ENCODE assay signal across 9 cellular contexts in the genomic region with DNA sequence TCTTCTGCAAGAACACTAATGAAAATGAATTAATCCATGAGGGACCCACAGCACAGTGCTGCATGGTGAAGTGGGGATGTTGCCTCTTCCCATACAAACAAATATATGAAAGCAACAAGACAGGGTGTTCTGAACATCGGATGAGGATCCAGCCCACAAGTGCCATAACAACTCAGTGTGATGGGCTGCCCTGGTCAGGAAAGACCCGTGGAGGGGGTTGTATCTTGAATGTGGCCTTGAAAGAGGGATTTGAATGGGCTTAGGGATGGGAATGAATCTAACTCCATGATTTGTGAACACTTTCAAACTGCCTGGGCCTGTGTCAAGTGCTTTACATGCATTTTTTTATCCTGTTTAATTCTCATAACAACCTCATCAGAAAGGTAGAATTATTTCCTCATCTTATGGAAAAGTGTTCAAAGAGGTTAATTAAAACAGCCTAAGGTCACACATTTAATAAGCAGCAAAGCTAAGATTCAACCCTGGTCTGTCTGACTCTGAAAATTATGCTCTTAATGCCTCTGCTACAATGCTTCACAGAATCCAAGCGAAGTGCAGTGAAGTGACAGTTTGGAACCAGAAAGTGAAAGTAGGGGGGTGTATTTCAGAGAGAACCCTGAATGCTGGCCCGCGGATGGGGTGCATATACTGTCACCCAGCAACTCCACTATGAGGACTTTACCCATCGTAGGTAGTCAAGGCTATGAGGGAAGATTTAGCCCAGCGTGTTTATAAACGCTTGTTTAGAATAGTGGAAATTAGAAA.
A peak's percentile ranks its signal among the peaks of the same experiment; 100 is the strongest.
DNase-seq lines count a peak whose midpoint lies in the region; ATAC-seq lines count a peak whose summit lies in the region.
"Had no signal": no experiment of that assay in that cellular context is flagged by ENCODE, and none has a peak within 500 bp of the region (broad histone marks: within the 10 kb centered on the region; RNA-seq: fewer than 3 reads in every experiment).

No MANE protein-coding gene starts in this region.

- DNase-seq in activated CD4-positive, alpha-beta T cell treated with anti-CD3 and anti-CD28 coated beads for 4 hours, result peak; percentile 21
- no peak for DNase-seq in activated CD4-positive, alpha-beta T cell treated with anti-CD3 and anti-CD28 coated beads for 1 hour
- DNase-seq in ecto neural progenitor cell (ENCODE audit: low spot score) (peak; percentile 49), AG08395 (ENCODE audit: low spot score) (no peak)
- DNase-seq in stimulated activated CD4-positive, alpha-beta T cell treated with anti-CD3 and anti-CD28 coated beads, Interleukin-4, amount 100 ng/mL, for 24 hours, result peak; percentile 26
- no peak for DNase-seq in activated effector memory CD4-positive, alpha-beta T cell treated with anti-CD3 and anti-CD28 coated beads, Interleukin-2, amount 50 U/mL, for 16 hours
- DNase-seq: left ventricle myocardium superior had no signal

- peak overlapping the region; percentile 62 for H3K4me3 ChIP-seq in HUES48 (ENCODE audit: low read depth, low read length)

- no peaks in the 10 kb centered on the region for H3K9me3 ChIP-seq in HUES48 (ENCODE audit: control insufficient read depth, insufficient read depth, low read length)

- H3K9ac ChIP-seq in HUES48 (ENCODE audit: low read depth, low read length), result no peak overlapping the region

- no peak for ATAC-seq in GM21390 (IDR thresholded peaks at IDR 0.05; ENCODE audit: unreplicated experiment)

- peak overlapping the region; percentile 84 for H3K27ac ChIP-seq in HUES48 (ENCODE audit: low read depth, low read length)

- peaks cover 38% of the 10 kb centered on the region for H3K4me1 ChIP-seq in HUES48 (ENCODE audit: control insufficient read depth, insufficient read depth, low read length)

- H3K27me3 ChIP-seq in HUES48 (ENCODE audit: control insufficient read depth, insufficient read depth, low read length), result no peaks in the 10 kb centered on the region; the same call in 1 of the 2 replicates

- no peaks in the 10 kb centered on the region for H3K36me3 ChIP-seq in HUES48 (ENCODE audit: control insufficient read depth, insufficient read depth, low read length)

Comparison
In these comparisons a context has a peak if more than half of its experiments do, and no peak if none do; other contexts are left out.
1. DNase-seq: peak in activated CD4-positive, alpha-beta T cell treated with anti-CD3 and anti-CD28 coated beads for 4 hours (2 of 2), ecto neural progenitor cell (single experiment) and stimulated activated CD4-positive, alpha-beta T cell treated with anti-CD3 and anti-CD28 coated beads, Interleukin-4, amount 100 ng/mL, for 24 hours (single experiment); none in activated CD4-positive, alpha-beta T cell treated with anti-CD3 and anti-CD28 coated beads for 1 hour (single experiment), AG08395 (single experiment) and activated effector memory CD4-positive, alpha-beta T cell treated with anti-CD3 and anti-CD28 coated beads, Interleukin-2, amount 50 U/mL, for 16 hours (single experiment).